ENCODE assay signal across 38 cellular contexts in the genomic region with DNA sequence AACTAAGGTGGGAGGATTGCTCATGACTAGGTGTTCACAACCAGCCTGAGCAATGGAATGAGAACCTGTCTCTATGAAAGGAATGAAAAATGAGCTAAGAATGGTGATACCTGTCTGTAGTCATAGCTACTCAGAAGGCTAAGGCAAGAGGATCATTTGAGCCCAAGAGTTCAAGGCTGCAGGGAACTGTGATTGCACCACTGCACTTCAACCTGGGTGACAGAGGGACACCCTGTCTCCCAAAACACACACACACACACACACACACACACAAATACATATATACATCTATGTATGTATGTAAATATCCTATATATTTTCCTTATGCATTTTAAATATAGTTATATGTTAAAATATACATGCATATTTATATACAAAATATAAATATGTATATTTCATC. TPM values are rescaled to one million over a fixed set of nuclear protein-coding genes. Genes with fewer than 3 reads are reported as not detected.
"Had no signal": no experiment of that assay in that cellular context is flagged by ENCODE, and none has a peak within 500 bp of the region (broad histone marks: within the 10 kb centered on the region; RNA-seq: fewer than 3 reads in every experiment).

No MANE protein-coding gene starts in this region.

- H3K27ac Mint-ChIP-seq: activated B cell treated with CpG ODN at 0.5 μM for 24 hours; activated CD4-positive, alpha-beta memory T cell treated with anti-CD3 and anti-CD28 coated beads for 36 hours; activated CD4-positive, alpha-beta T cell treated with anti-CD3 and anti-CD28 coated beads, Interleukin-2, amount 10 ng/mL, durations not matched to agents 24 days and 14 days; activated CD8-positive, alpha-beta memory T cell treated with anti-CD3 and anti-CD28 coated beads, Interleukin-2, amount 10 ng/mL, durations not matched to agents 7 days and 5 days; activated CD8-positive, alpha-beta T cell treated with anti-CD3 and anti-CD28 coated beads for 36 hours; activated naive CD4-positive, alpha-beta T cell treated with anti-CD3 and anti-CD28 coated beads, Interleukin-2, amount 10 ng/mL, durations not matched to agents 7 days and 5 days; activated naive CD4-positive, alpha-beta T cell treated with anti-CD3 and anti-CD28 coated beads, Interleukin-2, amount 50 U/mL, for 24 hours; activated naive CD8-positive, alpha-beta T cell; activated naive CD8-positive, alpha-beta T cell treated with anti-CD3 and anti-CD28 coated beads, Interleukin-2, amount 10 ng/mL, durations not matched to agents 7 days and 5 days; activated naive CD8-positive, alpha-beta T cell treated with anti-CD3 and anti-CD28 coated beads, Interleukin-2, amount 50 U/mL, for 24 hours; activated T-cell treated with anti-CD3 and anti-CD28 coated beads, Interleukin-2, amount 50 U/mL, for 24 hours; activated T-helper 2 cell treated with anti-CD3 and anti-CD28 coated beads, Interferon-gamma antibody, Interleukin-2, Interleukin-4, amounts not matched to agents 10 μg/mL and 5 μg/mL and 100 μg/mL, durations not matched to agents 14 hours and 24 hours and 36 hours; T-helper 1 cell treated with Interleukin-12 subunit alpha and Interleukin-12 subunit beta and Interleukin-4 antibody, amounts not matched to agents 30 μg/mL and 1 μg/mL, for 36 hours; T-helper 2 cell treated with Interferon-gamma antibody and Interleukin-4, amounts not matched to agents 5 μg/mL and 100 μg/mL, for 36 hours had no signal

- FAIRE-seq: astrocyte, TTC549 had no signal

- ATAC-seq: activated CD8-positive, alpha-beta memory T cell treated with anti-CD3 and anti-CD28 coated beads, Interleukin-2, amount 10 ng/mL, durations not matched to agents 7 days and 5 days; activated CD8-positive, alpha-beta T cell treated with anti-CD3 and anti-CD28 coated beads for 36 hours; activated naive CD8-positive, alpha-beta T cell treated with anti-CD3 and anti-CD28 coated beads, Interleukin-2, amount 50 U/mL, for 24 hours; body of pancreas had no signal

- H3K27ac ChIP-seq: adrenal gland, body of pancreas, brain microvascular endothelial cell, breast epithelium, VCaP had no signal

- H3K4me1 ChIP-seq: adrenal gland, body of pancreas, breast epithelium had no signal

- H3K27me3 ChIP-seq: adrenal gland, body of pancreas, brain microvascular endothelial cell, breast epithelium had no signal

- H3K27me3 Mint-ChIP-seq: activated B cell treated with CpG ODN at 0.5 μM for 24 hours; activated CD4-positive, alpha-beta memory T cell treated with anti-CD3 and anti-CD28 coated beads for 36 hours; activated CD4-positive, alpha-beta T cell treated with anti-CD3 and anti-CD28 coated beads, Interleukin-2, amount 10 ng/mL, durations not matched to agents 24 days and 14 days; activated CD8-positive, alpha-beta memory T cell treated with anti-CD3 and anti-CD28 coated beads, Interleukin-2, amount 10 ng/mL, durations not matched to agents 7 days and 5 days; activated CD8-positive, alpha-beta T cell treated with anti-CD3 and anti-CD28 coated beads for 36 hours; activated naive CD4-positive, alpha-beta T cell treated with anti-CD3 and anti-CD28 coated beads, Interleukin-2, amount 10 ng/mL, durations not matched to agents 7 days and 5 days; activated naive CD4-positive, alpha-beta T cell treated with anti-CD3 and anti-CD28 coated beads, Interleukin-2, amount 50 U/mL, for 24 hours; activated naive CD8-positive, alpha-beta T cell; activated naive CD8-positive, alpha-beta T cell treated with anti-CD3 and anti-CD28 coated beads, Interleukin-2, amount 10 ng/mL, durations not matched to agents 7 days and 5 days; activated naive CD8-positive, alpha-beta T cell treated with anti-CD3 and anti-CD28 coated beads, Interleukin-2, amount 50 U/mL, for 24 hours had no signal

- H3K36me3 ChIP-seq: adrenal gland, brain microvascular endothelial cell, breast epithelium had no signal

- H3K4me3 ChIP-seq: adrenal gland, body of pancreas, breast epithelium had no signal

- H3K4me1 Mint-ChIP-seq: activated B cell treated with CpG ODN at 0.5 μM for 24 hours; activated CD4-positive, alpha-beta T cell treated with anti-CD3 and anti-CD28 coated beads, Interleukin-2, amount 10 ng/mL, durations not matched to agents 24 days and 14 days; activated CD8-positive, alpha-beta memory T cell treated with anti-CD3 and anti-CD28 coated beads, Interleukin-2, amount 10 ng/mL, durations not matched to agents 7 days and 5 days; activated naive CD4-positive, alpha-beta T cell treated with anti-CD3 and anti-CD28 coated beads, Interleukin-2, amount 10 ng/mL, durations not matched to agents 7 days and 5 days; activated naive CD4-positive, alpha-beta T cell treated with anti-CD3 and anti-CD28 coated beads, Interleukin-2, amount 50 U/mL, for 24 hours; activated naive CD8-positive, alpha-beta T cell treated with anti-CD3 and anti-CD28 coated beads, Interleukin-2, amount 10 ng/mL, durations not matched to agents 7 days and 5 days; activated naive CD8-positive, alpha-beta T cell treated with anti-CD3 and anti-CD28 coated beads, Interleukin-2, amount 50 U/mL, for 24 hours had no signal

- H3K4me3 Mint-ChIP-seq: activated B cell treated with CpG ODN at 0.5 μM for 24 hours; activated CD4-positive, alpha-beta memory T cell treated with anti-CD3 and anti-CD28 coated beads for 36 hours; activated CD4-positive, alpha-beta T cell treated with anti-CD3 and anti-CD28 coated beads, Interleukin-2, amount 10 ng/mL, durations not matched to agents 24 days and 14 days; activated CD8-positive, alpha-beta memory T cell treated with anti-CD3 and anti-CD28 coated beads, Interleukin-2, amount 10 ng/mL, durations not matched to agents 7 days and 5 days; activated CD8-positive, alpha-beta T cell treated with anti-CD3 and anti-CD28 coated beads for 36 hours; activated naive CD4-positive, alpha-beta T cell treated with anti-CD3 and anti-CD28 coated beads, Interleukin-2, amount 10 ng/mL, durations not matched to agents 7 days and 5 days; activated naive CD4-positive, alpha-beta T cell treated with anti-CD3 and anti-CD28 coated beads, Interleukin-2, amount 50 U/mL, for 24 hours; activated naive CD8-positive, alpha-beta T cell; activated naive CD8-positive, alpha-beta T cell treated with anti-CD3 and anti-CD28 coated beads, Interleukin-2, amount 10 ng/mL, durations not matched to agents 7 days and 5 days; activated naive CD8-positive, alpha-beta T cell treated with anti-CD3 and anti-CD28 coated beads, Interleukin-2, amount 50 U/mL, for 24 hours; activated T-cell treated with anti-CD3 and anti-CD28 coated beads, Interleukin-2, amount 50 U/mL, for 24 hours; T-helper 1 cell treated with Interleukin-12 subunit alpha and Interleukin-12 subunit beta and Interleukin-4 antibody, amounts not matched to agents 30 μg/mL and 1 μg/mL, for 36 hours; T-helper 2 cell treated with Interferon-gamma antibody and Interleukin-4, amounts not matched to agents 5 μg/mL and 100 μg/mL, for 36 hours had no signal

- DNase-seq: activated B cell treated with CpG ODN at 0.5 μM for 24 hours; activated CD4-positive, alpha-beta memory T cell treated with anti-CD3 and anti-CD28 coated beads for 36 hours; activated CD4-positive, alpha-beta T cell treated with anti-CD3 and anti-CD28 coated beads for 4 hours; activated CD4-positive, alpha-beta T cell treated with anti-CD3 and anti-CD28 coated beads, Interleukin-2, amount 10 ng/mL, durations not matched to agents 24 days and 14 days; activated CD4-positive, alpha-beta T cell treated with anti-CD3 and anti-CD28 coated beads, Interleukin-2, amount 50 U/mL, for 1 hour; activated CD4-positive, alpha-beta T cell treated with anti-CD3 and anti-CD28 coated beads, Interleukin-2, amount 50 U/mL, for 4 hours; activated CD4-positive, CD25-positive, alpha-beta regulatory T cell treated with anti-CD3 and anti-CD28 coated beads, Interleukin-2, amount 50 U/mL, for 72 hours; activated CD8-positive, alpha-beta memory T cell treated with anti-CD3 and anti-CD28 coated beads, Interleukin-2, amount 10 ng/mL, durations not matched to agents 7 days and 5 days; activated CD8-positive, alpha-beta memory T cell treated with anti-CD3 and anti-CD28 coated beads, Interleukin-2, amount 50 U/mL, for 48 hours; activated CD8-positive, alpha-beta T cell treated with anti-CD3 and anti-CD28 coated beads for 36 hours; activated effector memory CD4-positive, alpha-beta T cell treated with Interleukin-2 at 50 U/mL for 16 hours; activated gamma-delta T cell; activated naive CD4-positive, alpha-beta T cell treated with anti-CD3 and anti-CD28 coated beads, Interleukin-2, amount 10 ng/mL, durations not matched to agents 7 days and 5 days; activated naive CD4-positive, alpha-beta T cell treated with Interleukin-2 at 50 U/mL for 16 hours; activated naive CD8-positive, alpha-beta T cell treated with anti-CD3 and anti-CD28 coated beads, Interleukin-2, amount 10 ng/mL, durations not matched to agents 7 days and 5 days; activated naive CD8-positive, alpha-beta T cell treated with anti-CD3 and anti-CD28 coated beads, Interleukin-2, amount 50 U/mL, for 24 hours; activated T-cell treated with anti-CD3 and anti-CD28 coated beads, Interleukin-2, amount 50 U/mL, for 24 hours; activated T-cell treated with anti-CD3 and anti-CD28 coated beads, Interleukin-2, amount 50 U/mL, for 48 hours; amniotic stem cell; aorta; body of pancreas; brain microvascular endothelial cell; central memory CD4-positive, alpha-beta T cell; SW 1271; T-helper 1 cell; T-helper 2 cell; T-helper 9 cell had no signal

RNA-seq across cellular contexts. Expression of a gene that starts 7.4 kb away (rescaled TPM):
- total RNA-seq: astrocyte had no signal

RNA-seq across cellular contexts. Expression of a gene that starts 9.9 kb away (rescaled TPM):
- total RNA-seq: astrocyte, cardiac septum had no signal
- polyA plus RNA-seq: aorta had no signal

RNA-seq across cellular contexts. Expression of a gene that starts 21.6 kb away (rescaled TPM):
- total RNA-seq: astrocyte had no signal
